8 cellular contexts compared by ENCODE assay signal in the genomic region with DNA sequence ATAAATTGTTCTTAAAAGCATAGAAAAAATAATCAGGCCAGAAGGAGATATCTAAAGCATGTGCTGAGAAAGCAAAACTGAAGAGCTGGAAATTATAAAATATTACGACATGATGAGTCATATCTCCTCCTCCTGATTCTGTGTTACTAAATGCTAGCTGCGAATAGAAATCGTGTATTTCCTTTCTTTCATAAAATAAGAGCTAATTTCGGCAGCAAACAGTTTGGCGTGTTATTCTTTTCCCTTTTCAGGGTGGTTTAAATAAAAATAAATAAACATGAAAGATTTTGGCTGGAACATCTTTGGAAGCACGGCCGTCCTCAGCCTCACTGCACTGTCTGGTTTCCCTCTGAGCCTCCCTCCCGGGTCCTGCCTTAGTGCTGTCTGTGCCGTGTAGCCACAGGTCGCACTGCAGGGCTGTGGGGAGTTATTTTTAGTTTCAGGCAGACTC. TPM values are rescaled to one million over a fixed set of nuclear protein-coding genes. Genes with fewer than 3 reads are reported as not detected.
A peak's percentile ranks its signal among the peaks of the same experiment; 100 is the strongest.
DNase-seq lines count a peak whose midpoint lies in the region; ATAC-seq and TF ChIP-seq lines count a peak whose summit lies in the region.

No MANE protein-coding gene starts in this region.

- TF ChIP-seq CTCF in foreskin fibroblast (IDR thresholded peaks at IDR 0.05; ENCODE audit: low read depth, low read length) (no peak), smooth muscle cell (IDR thresholded peaks at IDR 0.05; ENCODE audit: borderline replicate concordance, insufficient read depth, poor library complexity, severe bottlenecking) (no peak)

- H4K20me1 ChIP-seq in smooth muscle cell (ENCODE audit: low read depth): peaks cover 51% of the 10 kb centered on the region

- no peak overlapping the region for H2AFZ ChIP-seq in smooth muscle cell (ENCODE audit: low read depth)

- H3K4me1 ChIP-seq in SJSA1 (replicated peaks): peaks cover 34% of the 10 kb centered on the region
- no peaks in the 10 kb centered on the region for H3K4me1 ChIP-seq in smooth muscle cell (ENCODE audit: low read depth)
- peaks cover 35% of the 10 kb centered on the region for H3K4me1 ChIP-seq in SJCRH30

- H3K9ac ChIP-seq in smooth muscle cell (ENCODE audit: low read depth): peak overlapping the region; percentile 56

- no peaks in the 10 kb centered on the region for H3K9me3 ChIP-seq in SJSA1 (replicated peaks)
- no peaks in the 10 kb centered on the region for H3K9me3 ChIP-seq in smooth muscle cell (replicated peaks; ENCODE audit: low read depth)
- H3K9me3 ChIP-seq in SJCRH30 (replicated peaks): no peaks in the 10 kb centered on the region

- H3K36me3 ChIP-seq in SJSA1 (no peaks in the 10 kb centered on the region), smooth muscle cell (ENCODE audit: low read depth) (no peaks in the 10 kb centered on the region), SJCRH30 (no peaks in the 10 kb centered on the region)

- peaks cover 19% of the 10 kb centered on the region for H3K79me2 ChIP-seq in smooth muscle cell (ENCODE audit: low read depth)

- H3K4me2 ChIP-seq in smooth muscle cell: peak overlapping the region; percentile 81

- no peak for ATAC-seq in GM18861 (IDR thresholded peaks at IDR 0.05; ENCODE audit: unreplicated experiment)

- H3K4me3 ChIP-seq in SJSA1: no peak overlapping the region
- H3K4me3 ChIP-seq in foreskin fibroblast (ENCODE audit: low read depth in 1 of 2, low read length in 2 of 2): peak overlapping the region; percentile 30 to 53
- peak overlapping the region; percentile 40 for H3K4me3 ChIP-seq in smooth muscle cell
- no peak overlapping the region for H3K4me3 ChIP-seq in SJCRH30

- H3K27ac ChIP-seq in SJSA1: peak overlapping the region; percentile 43
- peak overlapping the region; percentile 87 for H3K27ac ChIP-seq in smooth muscle cell (ENCODE audit: low read depth)
- no peak overlapping the region for H3K27ac ChIP-seq in SJCRH30

- DNase-seq in H4 (ENCODE audit: low spot score) (peak; percentile 47), SJSA1 (ENCODE audit: low read depth in 1 of 2, low spot score in 2 of 2) (peak; percentile 78 to 89), foreskin fibroblast (peak in 1 of 2 donors; percentile 77), smooth muscle cell (lab: John Stamatoyannopoulos, UW; ENCODE audit: unreplicated experiment) (no peak), inferior parietal cortex (ENCODE audit: extremely low spot score) (no peak), SJCRH30 (no peak), HUDEP-2 (lab: John Stamatoyannopoulos, UW; ENCODE audit: unreplicated experiment in 76 of 76) (no peak)

- peaks cover 19% of the 10 kb centered on the region for H3F3A ChIP-seq in smooth muscle cell (ENCODE audit: low read depth)

- 23% methylated on average over 10 of the region's 10 CpGs for WGBS in smooth muscle cell (ENCODE audit: low lambda C conversion rate)

- H3K27me3 ChIP-seq in SJSA1 (replicated peaks): no peaks in the 10 kb centered on the region
- H3K27me3 ChIP-seq in smooth muscle cell (ENCODE audit: low read depth): no peaks in the 10 kb centered on the region
- no peaks in the 10 kb centered on the region for H3K27me3 ChIP-seq in SJCRH30

RNA-seq across cellular contexts. Expression of a gene that starts 56.0 kb away (rescaled TPM):
- 5.5 and 10.2 TPM in 2 replicates for total RNA-seq in H4 (2014; rRNA removed; shearing (Covaris generic))
- total RNA-seq in SJSA1 (2014; rRNA removed; shearing (Covaris generic)): 6.7 and 7.9 TPM in 2 replicates
- 20.3 and 28.9 TPM in 2 replicates for total RNA-seq in smooth muscle cell
- 25.6 and 27.6 TPM in 2 replicates for polyA plus RNA-seq in smooth muscle cell
- 7.8 and 8.4 TPM in 2 replicates for total RNA-seq in SJCRH30 (2014; rRNA removed; shearing (Covaris generic))

Comparison
In these comparisons a context has a peak if more than half of its experiments do, and no peak if none do; other contexts are left out.
1. DNase-seq: peak in H4 (single experiment) and SJSA1 (2 of 2); none in smooth muscle cell (single experiment), inferior parietal cortex (single experiment), SJCRH30 (0 of 2) and HUDEP-2 (0 of 76).
2. H3K4me3 ChIP-seq: peak in foreskin fibroblast (2 of 2) and smooth muscle cell (single experiment); none in SJSA1 (single experiment) and SJCRH30 (single experiment).